In genomic region chr11:35796542-35796941, GRCh38 we compare ENCODE assay signal across 14 cellular contexts.
A peak's percentile ranks its signal among the peaks of the same experiment; 100 is the strongest.
DNase-seq lines count a peak whose midpoint lies in the region; ATAC-seq, FAIRE-seq and TF ChIP-seq lines count a peak whose summit lies in the region.
"Had no signal": no experiment of that assay in that cellular context is flagged by ENCODE, and none has a peak within 500 bp of the region (broad histone marks: within the 10 kb centered on the region; RNA-seq: fewer than 3 reads in every experiment).

No MANE protein-coding gene starts in this region.

- peak; percentile 83 for ATAC-seq in RWPE2 (ENCODE audit: low read depth)

- H3K9me3 ChIP-seq in RWPE2 (ENCODE audit: severe bottlenecking): no peaks in the 10 kb centered on the region
- H3K9me3 ChIP-seq in osteoblast (ENCODE audit: low read depth, low read length): no peaks in the 10 kb centered on the region

- H3K36me3 ChIP-seq in RWPE2 (ENCODE audit: low read depth) (no peaks in the 10 kb centered on the region), osteoblast (ENCODE audit: insufficient read depth, low read length) (no peaks in the 10 kb centered on the region)

- peaks cover 39% of the 10 kb centered on the region for H3K79me2 ChIP-seq in osteoblast (ENCODE audit: insufficient read depth, low read length)

- TF ChIP-seq CTCF in HFF-Myc (IDR thresholded peaks at IDR 0.05; ENCODE audit: low read depth, low read length, missing control alignments) (no peak), RWPE2 (IDR thresholded peaks at IDR 0.05; ENCODE audit: poor library complexity, severe bottlenecking) (no peak), osteoblast (IDR thresholded peaks at IDR 0.05; ENCODE audit: extremely low read depth, low read depth, low read length) (no peak)

- FAIRE-seq in urothelium cell line (lab: Jason Lieb, UNC): no peak
- FAIRE-seq: TTC549 had no signal

- H2AFZ ChIP-seq in osteoblast (ENCODE audit: low read length): no peak overlapping the region

- peaks cover 34% of the 10 kb centered on the region for H4K20me1 ChIP-seq in osteoblast (ENCODE audit: insufficient read depth, low read length)

- H3K27ac ChIP-seq in RWPE2 (ENCODE audit: poor library complexity, severe bottlenecking): peak overlapping the region; percentile 92
- no peak overlapping the region for H3K27ac ChIP-seq in osteoblast (ENCODE audit: low read depth, low read length)

- H3K4me1 ChIP-seq in RWPE2 (ENCODE audit: insufficient read depth, poor library complexity, severe bottlenecking): peaks cover 63% of the 10 kb centered on the region
- peaks cover 38% of the 10 kb centered on the region for H3K4me1 ChIP-seq in osteoblast (ENCODE audit: insufficient read depth, low read length)

- H3K4me3 ChIP-seq in HFF-Myc (replicated peaks; ENCODE audit: low read depth, low read length) (no peak overlapping the region), RWPE2 (ENCODE audit: severe bottlenecking) (no peak overlapping the region), osteoblast (ENCODE audit: insufficient read depth, low read length) (no peak overlapping the region)

- no peaks in the 10 kb centered on the region for H3K27me3 ChIP-seq in RWPE2 (ENCODE audit: insufficient read depth, poor library complexity, severe bottlenecking)
- no peaks in the 10 kb centered on the region for H3K27me3 ChIP-seq in osteoblast (ENCODE audit: insufficient read depth, low read length)

- H3K4me2 ChIP-seq in osteoblast (ENCODE audit: insufficient read depth, low read length): peak overlapping the region; percentile 41

- peak; percentile 57 for DNase-seq in HFF-Myc (ENCODE audit: extremely low read depth, low read depth)
- DNase-seq in RWPE2 (ENCODE audit: low spot score): peak; percentile 70
- peak; percentile 71 for DNase-seq in dermis blood vessel endothelial cell
- DNase-seq in osteoblast (ENCODE audit: insufficient read length, low spot score, missing footprints): no peak
- no peak for DNase-seq in activated CD4-positive, CD25-positive, alpha-beta regulatory T cell treated with anti-CD3 and anti-CD28 coated beads, Interleukin-2, amount 50 U/mL, for 72 hours
- no peak for DNase-seq in activated CD8-positive, alpha-beta memory T cell treated with anti-CD3 and anti-CD28 coated beads for 24 hours
- no peak for DNase-seq in activated CD8-positive, alpha-beta memory T cell treated with anti-CD3 and anti-CD28 coated beads, Interleukin-2, amount 50 U/mL, for 48 hours
- no peak for DNase-seq in urothelium cell line (ENCODE audit: low spot score)
- DNase-seq: activated naive CD4-positive, alpha-beta T cell treated with Interleukin-2 at 50 U/mL for 16 hours; NCI-H1092 treated with DMSO at 0.1 percent for 48 hours; NCI-H446; nucleus accumbens; RPMI8226 had no signal

Comparison
In these comparisons a context has a peak if more than half of its experiments do, and no peak if none do; other contexts are left out.
1. DNase-seq: peak in HFF-Myc (single experiment), RWPE2 (single experiment) and dermis blood vessel endothelial cell (single experiment); none in osteoblast (single experiment), activated CD4-positive, CD25-positive, alpha-beta regulatory T cell treated with anti-CD3 and anti-CD28 coated beads, Interleukin-2, amount 50 U/mL, for 72 hours (single experiment), activated CD8-positive, alpha-beta memory T cell treated with anti-CD3 and anti-CD28 coated beads for 24 hours (single experiment), activated CD8-positive, alpha-beta memory T cell treated with anti-CD3 and anti-CD28 coated beads, Interleukin-2, amount 50 U/mL, for 48 hours (single experiment) and urothelium cell line (single experiment).